1 cellular context compared by ENCODE assay signal in genomic region chr1:147185442-147185841, GRCh38.
TF ChIP-seq lines count a peak whose summit lies in the region.

No MANE protein-coding gene starts in this region.

TF ChIP-seq in GM23338, 12 proteins besides CTCF, POLR2A, EP300 and RAD21 (continued from another document):
- TF ChIP-seq REST (IDR thresholded peaks at IDR 0.05; ENCODE audit: unreplicated experiment): no peak
- TF ChIP-seq EZH2 (IDR thresholded peaks at IDR 0.05; ENCODE audit: low read depth, unreplicated experiment): no peak
- no peak for TF ChIP-seq ZNF331 (CRISPR knock-in tag; IDR thresholded peaks at IDR 0.05; ENCODE audit: low read depth)
- no peak for TF ChIP-seq CREB1 (CRISPR knock-in tag; IDR thresholded peaks at IDR 0.05; ENCODE audit: low read depth)
- no peak for TF ChIP-seq POLR2AphosphoS5 (IDR thresholded peaks at IDR 0.05; ENCODE audit: low read depth)
TF ChIP-seq in GM23338: peak in this region for 0.
